26 cellular contexts compared by ENCODE assay signal in genomic region chr3:29050155-29050554, GRCh38.
"Had no signal": no experiment of that assay in that cellular context is flagged by ENCODE, and none has a peak within 500 bp of the region (broad histone marks: within the 10 kb centered on the region; RNA-seq: fewer than 3 reads in every experiment).

No MANE protein-coding gene starts in this region.

- H3K27me3 ChIP-seq: colonic mucosa, dorsolateral prefrontal cortex, esophagus muscularis mucosa, esophagus squamous epithelium, foreskin keratinocyte, gastrocnemius medialis, gastroesophageal sphincter, heart left ventricle, heart right ventricle, hepatocyte had no signal

- FAIRE-seq: endometrium, frontal cortex had no signal

- H3K4me3 ChIP-seq: colonic mucosa, coronary artery, dorsolateral prefrontal cortex, esophagus muscularis mucosa, esophagus squamous epithelium, gastrocnemius medialis, gastroesophageal sphincter, heart left ventricle, heart right ventricle, hepatocyte had no signal

- H3K36me3 ChIP-seq: colonic mucosa, esophagus muscularis mucosa, esophagus squamous epithelium, gastrocnemius medialis, gastroesophageal sphincter, heart left ventricle, heart right ventricle had no signal

- ATAC-seq: effector memory CD8-positive, alpha-beta T cell; esophagus mucosa; foreskin keratinocyte; gastrocnemius medialis; gastroesophageal sphincter; heart left ventricle; heart right ventricle had no signal

- DNase-seq: colonic mucosa; cortex of kidney; dermis blood vessel endothelial cell; dorsolateral prefrontal cortex; effector CD4-positive, alpha-beta T cell; effector CD8-positive, alpha-beta T cell; effector memory CD4-positive, alpha-beta T cell; effector memory CD8-positive, alpha-beta T cell; endodermal cell; erythroblast; esophagus squamous epithelium; foreskin fibroblast; foreskin keratinocyte; foreskin melanocyte; gastrocnemius medialis; glutamatergic neuron; head of caudate nucleus; heart left ventricle; heart right ventricle had no signal
